In genomic region chr5:113276001-113276400, GRCh38 we compare ENCODE assay signal across 1 cellular context.
TF ChIP-seq lines count a peak whose summit lies in the region.

No MANE protein-coding gene starts in this region.

TF ChIP-seq in H1, 55 proteins besides CTCF, POLR2A, EP300 and RAD21:
- TF ChIP-seq RFX5 (IDR thresholded peaks at IDR 0.05; ENCODE audit: borderline replicate concordance, low read depth, low read length) (no peak), EGR1 (IDR thresholded peaks at IDR 0.05; ENCODE audit: borderline replicate concordance, low read depth, low read length) (no peak), KDM1A (IDR thresholded peaks at IDR 0.05; ENCODE audit: borderline replicate concordance, low read length) (no peak), PHF8 (conservative IDR thresholded peaks at IDR 0.05; ENCODE audit: low read depth, low read length) (no peak), ASH2L (IDR thresholded peaks at IDR 0.05; ENCODE audit: low read length) (no peak), JUND (IDR thresholded peaks at IDR 0.05; ENCODE audit: low read length) (no peak), NANOG (IDR thresholded peaks at IDR 0.05; ENCODE audit: insufficient read depth, low read depth, low read length, poor library complexity, severe bottlenecking) (no peak), FOSL1 (IDR thresholded peaks at IDR 0.05; ENCODE audit: insufficient read depth, low read depth, low read length) (no peak), TAF7 (optimal IDR thresholded peaks at IDR 0.05; ENCODE audit: borderline replicate concordance, low read depth, low read length) (no peak), KDM5A (IDR thresholded peaks at IDR 0.05; ENCODE audit: low read length) (no peak), CHD2 (IDR thresholded peaks at IDR 0.05; ENCODE audit: low read length) (no peak), TBP (IDR thresholded peaks at IDR 0.05; ENCODE audit: low read depth, low read length) (no peak), SP4 (IDR thresholded peaks at IDR 0.05; ENCODE audit: low read length) (no peak), POLR2AphosphoS5 (IDR thresholded peaks at IDR 0.05; ENCODE audit: low read depth, low read length) (no peak), SRF (IDR thresholded peaks at IDR 0.05; ENCODE audit: low read depth, low read length) (no peak), BCL11A (IDR thresholded peaks at IDR 0.05; ENCODE audit: low read depth in 2 of 2, low read length in 2 of 2) (no peak), ATF2 (IDR thresholded peaks at IDR 0.05; ENCODE audit: low read length) (no peak), BRCA1 (IDR thresholded peaks at IDR 0.05; ENCODE audit: low read depth, low read length) (no peak)
- TF ChIP-seq, protein P1, sequence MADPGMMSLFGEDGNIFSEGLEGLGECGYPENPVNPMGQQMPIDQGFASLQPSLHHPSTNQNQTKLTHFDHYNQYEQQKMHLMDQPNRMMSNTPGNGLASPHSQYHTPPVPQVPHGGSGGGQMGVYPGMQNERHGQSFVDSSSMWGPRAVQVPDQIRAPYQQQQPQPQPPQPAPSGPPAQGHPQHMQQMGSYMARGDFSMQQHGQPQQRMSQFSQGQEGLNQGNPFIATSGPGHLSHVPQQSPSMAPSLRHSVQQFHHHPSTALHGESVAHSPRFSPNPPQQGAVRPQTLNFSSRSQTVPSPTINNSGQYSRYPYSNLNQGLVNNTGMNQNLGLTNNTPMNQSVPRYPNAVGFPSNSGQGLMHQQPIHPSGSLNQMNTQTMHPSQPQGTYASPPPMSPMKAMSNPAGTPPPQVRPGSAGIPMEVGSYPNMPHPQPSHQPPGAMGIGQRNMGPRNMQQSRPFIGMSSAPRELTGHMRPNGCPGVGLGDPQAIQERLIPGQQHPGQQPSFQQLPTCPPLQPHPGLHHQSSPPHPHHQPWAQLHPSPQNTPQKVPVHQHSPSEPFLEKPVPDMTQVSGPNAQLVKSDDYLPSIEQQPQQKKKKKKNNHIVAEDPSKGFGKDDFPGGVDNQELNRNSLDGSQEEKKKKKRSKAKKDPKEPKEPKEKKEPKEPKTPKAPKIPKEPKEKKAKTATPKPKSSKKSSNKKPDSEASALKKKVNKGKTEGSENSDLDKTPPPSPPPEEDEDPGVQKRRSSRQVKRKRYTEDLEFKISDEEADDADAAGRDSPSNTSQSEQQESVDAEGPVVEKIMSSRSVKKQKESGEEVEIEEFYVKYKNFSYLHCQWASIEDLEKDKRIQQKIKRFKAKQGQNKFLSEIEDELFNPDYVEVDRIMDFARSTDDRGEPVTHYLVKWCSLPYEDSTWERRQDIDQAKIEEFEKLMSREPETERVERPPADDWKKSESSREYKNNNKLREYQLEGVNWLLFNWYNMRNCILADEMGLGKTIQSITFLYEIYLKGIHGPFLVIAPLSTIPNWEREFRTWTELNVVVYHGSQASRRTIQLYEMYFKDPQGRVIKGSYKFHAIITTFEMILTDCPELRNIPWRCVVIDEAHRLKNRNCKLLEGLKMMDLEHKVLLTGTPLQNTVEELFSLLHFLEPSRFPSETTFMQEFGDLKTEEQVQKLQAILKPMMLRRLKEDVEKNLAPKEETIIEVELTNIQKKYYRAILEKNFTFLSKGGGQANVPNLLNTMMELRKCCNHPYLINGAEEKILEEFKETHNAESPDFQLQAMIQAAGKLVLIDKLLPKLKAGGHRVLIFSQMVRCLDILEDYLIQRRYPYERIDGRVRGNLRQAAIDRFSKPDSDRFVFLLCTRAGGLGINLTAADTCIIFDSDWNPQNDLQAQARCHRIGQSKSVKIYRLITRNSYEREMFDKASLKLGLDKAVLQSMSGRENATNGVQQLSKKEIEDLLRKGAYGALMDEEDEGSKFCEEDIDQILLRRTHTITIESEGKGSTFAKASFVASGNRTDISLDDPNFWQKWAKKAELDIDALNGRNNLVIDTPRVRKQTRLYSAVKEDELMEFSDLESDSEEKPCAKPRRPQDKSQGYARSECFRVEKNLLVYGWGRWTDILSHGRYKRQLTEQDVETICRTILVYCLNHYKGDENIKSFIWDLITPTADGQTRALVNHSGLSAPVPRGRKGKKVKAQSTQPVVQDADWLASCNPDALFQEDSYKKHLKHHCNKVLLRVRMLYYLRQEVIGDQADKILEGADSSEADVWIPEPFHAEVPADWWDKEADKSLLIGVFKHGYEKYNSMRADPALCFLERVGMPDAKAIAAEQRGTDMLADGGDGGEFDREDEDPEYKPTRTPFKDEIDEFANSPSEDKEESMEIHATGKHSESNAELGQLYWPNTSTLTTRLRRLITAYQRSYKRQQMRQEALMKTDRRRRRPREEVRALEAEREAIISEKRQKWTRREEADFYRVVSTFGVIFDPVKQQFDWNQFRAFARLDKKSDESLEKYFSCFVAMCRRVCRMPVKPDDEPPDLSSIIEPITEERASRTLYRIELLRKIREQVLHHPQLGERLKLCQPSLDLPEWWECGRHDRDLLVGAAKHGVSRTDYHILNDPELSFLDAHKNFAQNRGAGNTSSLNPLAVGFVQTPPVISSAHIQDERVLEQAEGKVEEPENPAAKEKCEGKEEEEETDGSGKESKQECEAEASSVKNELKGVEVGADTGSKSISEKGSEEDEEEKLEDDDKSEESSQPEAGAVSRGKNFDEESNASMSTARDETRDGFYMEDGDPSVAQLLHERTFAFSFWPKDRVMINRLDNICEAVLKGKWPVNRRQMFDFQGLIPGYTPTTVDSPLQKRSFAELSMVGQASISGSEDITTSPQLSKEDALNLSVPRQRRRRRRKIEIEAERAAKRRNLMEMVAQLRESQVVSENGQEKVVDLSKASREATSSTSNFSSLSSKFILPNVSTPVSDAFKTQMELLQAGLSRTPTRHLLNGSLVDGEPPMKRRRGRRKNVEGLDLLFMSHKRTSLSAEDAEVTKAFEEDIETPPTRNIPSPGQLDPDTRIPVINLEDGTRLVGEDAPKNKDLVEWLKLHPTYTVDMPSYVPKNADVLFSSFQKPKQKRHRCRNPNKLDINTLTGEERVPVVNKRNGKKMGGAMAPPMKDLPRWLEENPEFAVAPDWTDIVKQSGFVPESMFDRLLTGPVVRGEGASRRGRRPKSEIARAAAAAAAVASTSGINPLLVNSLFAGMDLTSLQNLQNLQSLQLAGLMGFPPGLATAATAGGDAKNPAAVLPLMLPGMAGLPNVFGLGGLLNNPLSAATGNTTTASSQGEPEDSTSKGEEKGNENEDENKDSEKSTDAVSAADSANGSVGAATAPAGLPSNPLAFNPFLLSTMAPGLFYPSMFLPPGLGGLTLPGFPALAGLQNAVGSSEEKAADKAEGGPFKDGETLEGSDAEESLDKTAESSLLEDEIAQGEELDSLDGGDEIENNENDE (IDR thresholded peaks at IDR 0.05; ENCODE audit: insufficient replicate concordance, low read length): no peak
- TF ChIP-seq, protein P2, sequence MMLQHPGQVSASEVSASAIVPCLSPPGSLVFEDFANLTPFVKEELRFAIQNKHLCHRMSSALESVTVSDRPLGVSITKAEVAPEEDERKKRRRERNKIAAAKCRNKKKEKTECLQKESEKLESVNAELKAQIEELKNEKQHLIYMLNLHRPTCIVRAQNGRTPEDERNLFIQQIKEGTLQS (IDR thresholded peaks at IDR 0.05; ENCODE audit: insufficient read depth, low read depth, low read length): no peak
